8 cellular contexts compared by ENCODE assay signal in genomic region chr12:27243804-27244679, GRCh38. TPM values are rescaled to one million over a fixed set of nuclear protein-coding genes. Genes with fewer than 3 reads are reported as not detected.
A peak's percentile ranks its signal among the peaks of the same experiment; 100 is the strongest.
DNase-seq lines count a peak whose midpoint lies in the region; ATAC-seq and TF ChIP-seq lines count a peak whose summit lies in the region.

STK38L (plus strand) TSS chr12:27244286; CDS start chr12:27297721, 53,435 bp downstream.

- in situ Hi-C loops in IMR-90 (cut with MboI; ENCODE audit: low sequenced_read_pairs) = no loop called here

- H3K36me3 ChIP-seq in IMR-90 (ENCODE audit: control insufficient read depth, insufficient read depth, low read length) = no peaks in the 10 kb centered on the region
- no peaks in the 10 kb centered on the region for H3K36me3 ChIP-seq in PC-3 (ENCODE audit: low read depth, low read length)
- no peaks in the 10 kb centered on the region for H3K36me3 ChIP-seq in mucosa of rectum (ENCODE audit: control insufficient read depth in 2 of 2, insufficient read depth in 2 of 2, low read length in 2 of 2)

- H3K9me1 ChIP-seq in IMR-90 (ENCODE audit: insufficient read depth, low read length) = peaks cover 3% of the 10 kb centered on the region

- H3K79me2 ChIP-seq in PC-3 (ENCODE audit: low read length) = peaks cover 47% of the 10 kb centered on the region

- CTCF ChIA-PET in IMR-90 (lab: Yijun Ruan, JAX) (interaction anchor here (0.6 to 1.0 kb wide), 3 partner anchors 25 to 229 kb away, joined by 3 read pairs; no protein-coding TSS in a partner anchor), PC-3 (lab: Charles Lee) (interaction anchor here (0.6 to 1.6 kb wide), 3 partner anchors 54 to 229 kb away, joined by 3 to 7 read pairs (median 3); no protein-coding TSS in a partner anchor)

- intact Hi-C loops in IMR-90 (cut with micrococcal nuclease) = loop anchor here (2.0 to 10.0 kb wide), 3 partner anchors 61 to 229 kb away; partner anchors contain the start of gene TM7SF3
- intact Hi-C loops in PC-3 (cut with micrococcal nuclease) = loop anchor here (1.0 to 2.0 kb wide), 4 partner anchors 53 to 305 kb away; partner anchors contain the start of gene FGFR1OP2

- H3K79me1 ChIP-seq in IMR-90 (ENCODE audit: low read depth in 1 of 2, low read length in 2 of 2) = peaks cover 10 to 42% of the 10 kb centered on the region in 2 experiments

- no peaks in the 10 kb centered on the region for H3K9me2 ChIP-seq in PC-3 (replicated peaks; ENCODE audit: low read length)

- H2BK120ac ChIP-seq in IMR-90 (ENCODE audit: low read depth, low read length) = peak within 1 kb of the TSS; percentile 81

- H3K27ac ChIP-seq in IMR-90 (ENCODE audit: insufficient read depth, low read length) = peak within 1 kb of the TSS; percentile 81
- peak within 1 kb of the TSS; percentile 40 for H3K27ac ChIP-seq in PC-3 (ENCODE audit: low read length)
- H3K27ac ChIP-seq in mucosa of rectum (ENCODE audit: low read depth in 2 of 2, low read length in 2 of 2) = peak within 1 kb of the TSS; percentile 86 to 91

- H3K56ac ChIP-seq in IMR-90 (ENCODE audit: extremely low read depth, insufficient read depth, low read length) = peak within 1 kb of the TSS; percentile 91

- H2AFZ ChIP-seq in IMR-90 (replicated peaks; ENCODE audit: low read length, poor library complexity) (peak within 1 kb of the TSS; percentile 99), PC-3 (ENCODE audit: low read length) (peak within 1 kb of the TSS; percentile 96)

- ATAC-seq in GM21528 (IDR thresholded peaks at IDR 0.05; ENCODE audit: low FRiP score, unreplicated experiment) = peak; percentile 88
- peak; percentile 99 for ATAC-seq in IMR-90 (ENCODE audit: low read depth)
- peak; percentile 94 for ATAC-seq in PC-3

- peak within 1 kb of the TSS; percentile 92 for H3K9ac ChIP-seq in IMR-90 (ENCODE audit: low read depth, low read length)
- H3K9ac ChIP-seq in PC-3 (ENCODE audit: low read length) = peak within 1 kb of the TSS; percentile 81
- peak within 1 kb of the TSS; percentile 88 to 95 for H3K9ac ChIP-seq in mucosa of rectum (ENCODE audit: low read depth in 1 of 2, low read length in 2 of 2)

- BruUV-seq in IMR-90 (replicated peaks; lab: Mats Ljungman, UMichigan) = no TSS peak
- no TSS peak for BruUV-seq in PC-3 (replicated peaks; lab: Mats Ljungman, UMichigan)

- H3K27me3 ChIP-seq in IMR-90 (ENCODE audit: control insufficient read depth, insufficient read depth, low read length) (no peaks in the 10 kb centered on the region), PC-3 (ENCODE audit: low read length) (no peaks in the 10 kb centered on the region), mucosa of rectum (ENCODE audit: control insufficient read depth in 2 of 2, insufficient read depth in 2 of 2, low read length in 2 of 2) (no peaks in the 10 kb centered on the region)

- TF ChIP-seq POLR2A in IMR-90 (IDR thresholded peaks at IDR 0.05; ENCODE audit: low read depth, low read length) = peak; percentile 95

- peak; percentile 95 for DNase-seq in DMS153 treated with DMSO at 0.1 percent for 48 hours (lab: John Stamatoyannopoulos, UW; ENCODE audit: unreplicated experiment)
- peak; percentile 93 for DNase-seq in IMR-90
- peak; percentile 98 for DNase-seq in PC-3
- DNase-seq in activated T-cell treated with anti-CD3 and anti-CD28 coated beads, Interleukin-2, amount 50 U/mL, for 1 hour = peak; percentile 98
- peak; percentile 30 for DNase-seq in epithelial cell of proximal tubule (ENCODE audit: low read depth)
- peak; percentile 99 for DNase-seq in stimulated activated CD8-positive, alpha-beta memory T cell treated with anti-CD3 and anti-CD28 coated beads, Interleukin-4, amount 100 ng/mL, for 48 hours

- peak within 1 kb of the TSS; percentile 79 for H3K18ac ChIP-seq in IMR-90 (ENCODE audit: low read depth, low read length)

- H4K5ac ChIP-seq in IMR-90 (ENCODE audit: low read depth, low read length) = peak within 1 kb of the TSS; percentile 99

- H4K8ac ChIP-seq in IMR-90 (ENCODE audit: low read depth in 2 of 2, low read length in 2 of 2) = peak within 1 kb of the TSS; percentile 97 to 100

- peak within 1 kb of the TSS; percentile 87 for H3K4ac ChIP-seq in IMR-90 (ENCODE audit: low read depth, low read length)

- H3K14ac ChIP-seq in IMR-90 (replicated peaks; ENCODE audit: low read depth, low read length) = peak within 1 kb of the TSS; percentile 94

- no peaks in the 10 kb centered on the region for H3F3A ChIP-seq in PC-3 (ENCODE audit: low read length, unreplicated experiment)

- H3K4me1 ChIP-seq in IMR-90 (ENCODE audit: control insufficient read depth, insufficient read depth, low read length) (peaks cover 2% of the 10 kb centered on the region; the same call in 1 of the 2 replicates), PC-3 (ENCODE audit: insufficient read depth, low read length) (peaks cover 28% of the 10 kb centered on the region), mucosa of rectum (ENCODE audit: control insufficient read depth in 2 of 2, insufficient read depth in 2 of 2, low read length in 2 of 2) (peaks cover 13 to 14% of the 10 kb centered on the region in 2 donors)

- TF ChIP-seq RAD21 in IMR-90 (IDR thresholded peaks at IDR 0.05; ENCODE audit: low read length) = peak; percentile 58

- H4K20me1 ChIP-seq in IMR-90 (ENCODE audit: insufficient read depth, low read length) = no peaks in the 10 kb centered on the region; the same call in 1 of the 2 replicates
- no peaks in the 10 kb centered on the region for H4K20me1 ChIP-seq in PC-3 (ENCODE audit: low read length)

- WGBS in IMR-90 (ENCODE audit: extremely low coverage in 2 of 2, insufficient read length in 1 of 2), 2 experiments = 1% methylated on average over 28 of the region's 69 CpGs; no CpG with 5 or more reads in 1 of the 2 experiments

- peak within 1 kb of the TSS; percentile 98 for H3K4me2 ChIP-seq in IMR-90 (ENCODE audit: low read depth, low read length)
- peak within 1 kb of the TSS; percentile 94 for H3K4me2 ChIP-seq in PC-3 (ENCODE audit: low read length)

- peak within 1 kb of the TSS; percentile 92 for H4K91ac ChIP-seq in IMR-90 (ENCODE audit: insufficient read depth, low read depth, low read length)

- peak within 1 kb of the TSS; percentile 74 for H2BK5ac ChIP-seq in IMR-90 (ENCODE audit: low read depth, low read length, poor library complexity, severe bottlenecking)

- H2BK15ac ChIP-seq in IMR-90 (ENCODE audit: low read depth, low read length) = peak within 1 kb of the TSS; percentile 82; the same call in 2 of the 3 replicates

- peak within 1 kb of the TSS; percentile 55 for H2AK5ac ChIP-seq in IMR-90 (ENCODE audit: low read depth, low read length)

- H2AK9ac ChIP-seq in IMR-90 (replicated peaks; ENCODE audit: low read depth, low read length, poor library complexity) = peak within 1 kb of the TSS; percentile 93

- peak; percentile 49 for TF ChIP-seq CTCF in IMR-90 (conservative IDR thresholded peaks at IDR 0.05; ENCODE audit: low read depth, low read length)
- peak; percentile 51; the same call in 1 of the 2 replicates for TF ChIP-seq CTCF in PC-3 (conservative IDR thresholded peaks at IDR 0.05; ENCODE audit: low read depth, low read length)
- peak; percentile 34 for TF ChIP-seq CTCF in epithelial cell of proximal tubule (conservative IDR thresholded peaks at IDR 0.05; ENCODE audit: low read depth, low read length)

- H3K23ac ChIP-seq in IMR-90 (ENCODE audit: low read depth, low read length) = peak within 1 kb of the TSS; percentile 98

- peak within 1 kb of the TSS; percentile 86; the same call in 1 of the 2 replicates for H2BK20ac ChIP-seq in IMR-90 (ENCODE audit: low read depth, low read length)

- dilution Hi-C loops in IMR-90 (cut with HindIII; ENCODE audit: low sequenced_read_pairs, unreplicated experiment) = no loop called here

- H3K9me3 ChIP-seq in IMR-90 (ENCODE audit: control insufficient read depth, insufficient read depth, low read length) (peaks cover 2% of the 10 kb centered on the region; the same call in 1 of the 2 replicates), PC-3 (ENCODE audit: low read length) (no peaks in the 10 kb centered on the region), mucosa of rectum (ENCODE audit: control insufficient read depth in 2 of 2, low read length in 2 of 2) (no peaks in the 10 kb centered on the region)

- POLR2A ChIA-PET in IMR-90 (lab: Charles Lee; ENCODE audit: unreplicated experiment) = interaction anchor here (0.6 kb wide), 1 partner anchor 10 kb away, joined by 3 read pairs; no protein-coding TSS in a partner anchor
- POLR2A ChIA-PET in PC-3 (lab: Charles Lee; ENCODE audit: unreplicated experiment) = interaction anchor here (0.5 to 1.0 kb wide), 4 partner anchors 59 to 1904 kb away, joined by 4 to 8 read pairs (median 6); partner anchors contain the start of gene MED21

- peak within 1 kb of the TSS; percentile 75 for H3K4me3 ChIP-seq in IMR-90 (ENCODE audit: insufficient read depth, low read depth, low read length)
- peak within 1 kb of the TSS; percentile 80 for H3K4me3 ChIP-seq in PC-3 (ENCODE audit: low read length)
- peak within 1 kb of the TSS; percentile 66 for H3K4me3 ChIP-seq in epithelial cell of proximal tubule (ENCODE audit: low read depth, low read length)
- H3K4me3 ChIP-seq in mucosa of rectum (ENCODE audit: low read length in 2 of 2) = peak within 1 kb of the TSS; percentile 94 to 97

TF ChIP-seq in IMR-90, 13 proteins besides CTCF, POLR2A, EP300 and RAD21:
- TF ChIP-seq SMC3 (IDR thresholded peaks at IDR 0.05; ENCODE audit: low read depth, low read length) (peak; percentile 36), MXI1 (IDR thresholded peaks at IDR 0.05; ENCODE audit: borderline replicate concordance, low read depth, low read length) (0 out of 2 replicates have a peak, but pooled peaks have one; percentile 33), CHD1 (IDR thresholded peaks at IDR 0.05; ENCODE audit: low read depth, low read length) (no peak), CEBPB (IDR thresholded peaks at IDR 0.05; ENCODE audit: low read depth, low read length) (peak; percentile 88), RFX5 (IDR thresholded peaks at IDR 0.05; ENCODE audit: low read depth, low read length) (no peak), MAZ (IDR thresholded peaks at IDR 0.05; ENCODE audit: borderline replicate concordance, low read depth, low read length) (peak; percentile 75; the same call in 1 of the 2 replicates)

RNA-seq across cellular contexts. Expression of gene STK38L, which starts in this region (rescaled TPM):
- total RNA-seq in IMR-90 (2012; rRNA removed) (7.2 and 15.3 TPM in 2 replicates), PC-3 (2014; rRNA removed) (19.4 and 32.3 TPM in 2 replicates), epithelial cell of proximal tubule (9.7 and 14.9 TPM in 2 replicates)
- 4.1 and 5.1 TPM in 2 replicates for polyA plus RNA-seq in IMR-90 (2012; rRNA removed)
- polyA plus RNA-seq in IMR-90 (2012; cell fraction: cytosol; rRNA removed) = 0.58 and 1.9 TPM in 2 replicates
- polyA plus RNA-seq in IMR-90 (2012; cell fraction: nucleus; rRNA removed; ENCODE audit: low replicate concordance) = 0.64 and 8.8 TPM in 2 replicates

Comparison
In these comparisons a context has a peak if more than half of its experiments do, and no peak if none do; other contexts are left out.
1. Peak in every context shown above with its lines: DNase-seq, ATAC-seq, H3K4me3 ChIP-seq and H3K27ac ChIP-seq.
2. DNase-seq: peak in every context shown above with its lines; median percentile 99 in stimulated activated CD8-positive, alpha-beta memory T cell treated with anti-CD3 and anti-CD28 coated beads, Interleukin-4, amount 100 ng/mL, for 48 hours; 98 in PC-3; 98 in activated T-cell treated with anti-CD3 and anti-CD28 coated beads, Interleukin-2, amount 50 U/mL, for 1 hour; 95 in DMS153 treated with DMSO at 0.1 percent for 48 hours; 93 in IMR-90; 30 in epithelial cell of proximal tubule.